18 cellular contexts compared by ENCODE assay signal in the genomic region with DNA sequence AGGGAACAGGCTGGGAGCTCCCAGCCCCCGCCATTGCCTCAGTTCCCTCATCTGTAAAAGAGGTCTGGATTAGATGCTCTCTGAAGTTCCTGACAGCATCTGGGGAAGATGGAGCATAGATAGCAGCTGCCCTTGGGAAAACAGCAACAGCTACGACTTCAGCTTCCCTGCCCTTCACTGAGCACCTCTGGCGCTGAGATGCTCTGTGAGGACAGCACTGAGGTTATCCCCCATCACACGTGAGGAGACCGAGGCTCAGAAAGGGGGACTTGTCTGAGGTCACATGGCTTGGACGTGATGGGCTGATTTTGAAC. TPM values are rescaled to one million over a fixed set of nuclear protein-coding genes. Genes with fewer than 3 reads are reported as not detected.
A peak's percentile ranks its signal among the peaks of the same experiment; 100 is the strongest.
DNase-seq lines count a peak whose midpoint lies in the region; ATAC-seq, FAIRE-seq and TF ChIP-seq lines count a peak whose summit lies in the region.
"Had no signal": no experiment of that assay in that cellular context is flagged by ENCODE, and none has a peak within 500 bp of the region (broad histone marks: within the 10 kb centered on the region; RNA-seq: fewer than 3 reads in every experiment).

No MANE protein-coding gene starts in this region.

- no peak overlapping the region for H3K27ac ChIP-seq in BLaER1 treated with 17β-estradiol and CSF1 and Interleukin-3, amounts not matched to agents 10 nM and 100 nM
- peak overlapping the region; percentile 8 for H3K27ac ChIP-seq in caudate nucleus (ENCODE audit: low read depth, low read length)
- H3K27ac ChIP-seq in osteoblast (ENCODE audit: low read depth, low read length) = no peak overlapping the region
- H3K27ac ChIP-seq: Peyer's patch, SJCRH30 had no signal

- peaks cover 28 to 48% (median 38%) of the 10 kb centered on the region in 10 experiments for H3K4me1 ChIP-seq in BLaER1 treated with 17β-estradiol and CSF1 and Interleukin-3, amounts not matched to agents 10 nM and 100 nM
- peaks cover 14% of the 10 kb centered on the region for H3K4me1 ChIP-seq in osteoblast (ENCODE audit: insufficient read depth, low read length)

- no peak for ATAC-seq in GM19328 (IDR thresholded peaks at IDR 0.05; ENCODE audit: unreplicated experiment)

- peak overlapping the region in 9 of 11 experiments; percentile 75 to 93 (median 79); a peak in 13 of 22 replicates for H3K4me2 ChIP-seq in BLaER1 treated with 17β-estradiol and CSF1 and Interleukin-3, amounts not matched to agents 10 nM and 100 nM
- no peak overlapping the region for H3K4me2 ChIP-seq in osteoblast (ENCODE audit: insufficient read depth, low read length)

- no peak overlapping the region for H2AFZ ChIP-seq in osteoblast (ENCODE audit: low read length)

- H3K36me3 ChIP-seq in BLaER1 treated with 17β-estradiol and CSF1 and Interleukin-3, amounts not matched to agents 10 nM and 100 nM = no peaks in the 10 kb centered on the region
- no peaks in the 10 kb centered on the region for H3K36me3 ChIP-seq in osteoblast (ENCODE audit: insufficient read depth, low read length)
- H3K36me3 ChIP-seq: Peyer's patch, SJCRH30 had no signal

- FAIRE-seq in HTR-8/SVneo (lab: Jason Lieb, UNC) (peak; percentile 54), D721Med (lab: Jason Lieb, UNC) (no peak)

- no peak for TF ChIP-seq CTCF in osteoblast (IDR thresholded peaks at IDR 0.05; ENCODE audit: extremely low read depth, low read depth, low read length)
- TF ChIP-seq CTCF in D721Med (IDR thresholded peaks at IDR 0.05; ENCODE audit: insufficient read depth, missing control alignments) = no peak

- no peak for DNase-seq in HTR-8/SVneo (ENCODE audit: insufficient read length, low spot score)
- no peak for DNase-seq in caudate nucleus (lab: John Stamatoyannopoulos, UW)
- DNase-seq in osteoblast (ENCODE audit: insufficient read length, low spot score, missing footprints) = peak; percentile 8
- no peak for DNase-seq in NCI-H2227 (lab: John Stamatoyannopoulos, UW; ENCODE audit: unreplicated experiment)
- no peak for DNase-seq in D721Med (ENCODE audit: insufficient read length, low spot score)
- DNase-seq: Calu3, DMS153, KBM-7, MM.1S, NCI-H2029 treated with DMSO at 0.1 percent for 48 hours, NCI-H2227 treated with DMSO at 0.1 percent for 48 hours, NCI-H510A, NCI-H69, Peyer's patch, SJCRH30, T-helper 1 cell had no signal

- no peak overlapping the region for H3K4me3 ChIP-seq in BLaER1 treated with 17β-estradiol and CSF1 and Interleukin-3, amounts not matched to agents 10 nM and 100 nM
- no peak overlapping the region for H3K4me3 ChIP-seq in osteoblast (ENCODE audit: insufficient read depth, low read length)
- H3K4me3 ChIP-seq: Peyer's patch, SJCRH30 had no signal

- H3K27me3 ChIP-seq in BLaER1 treated with 17β-estradiol and CSF1 and Interleukin-3, amounts not matched to agents 10 nM and 100 nM = no peaks in the 10 kb centered on the region
- H3K27me3 ChIP-seq in osteoblast (ENCODE audit: insufficient read depth, low read length) = no peaks in the 10 kb centered on the region
- H3K27me3 ChIP-seq: Peyer's patch, SJCRH30 had no signal

- H3K9ac ChIP-seq in BLaER1 treated with 17β-estradiol and CSF1 and Interleukin-3, amounts not matched to agents 10 nM and 100 nM = no peak overlapping the region

- no peaks in the 10 kb centered on the region; a peak in 1 of 22 replicates for H4K20me1 ChIP-seq in BLaER1 treated with 17β-estradiol and CSF1 and Interleukin-3, amounts not matched to agents 10 nM and 100 nM
- H4K20me1 ChIP-seq in osteoblast (ENCODE audit: insufficient read depth, low read length) = no peaks in the 10 kb centered on the region

- H3K79me2 ChIP-seq in osteoblast (ENCODE audit: insufficient read depth, low read length) = no peaks in the 10 kb centered on the region

- no peaks in the 10 kb centered on the region for H3K9me3 ChIP-seq in BLaER1 treated with 17β-estradiol and CSF1 and Interleukin-3, amounts not matched to agents 10 nM and 100 nM (replicated peaks in 1 of 11)
- no peaks in the 10 kb centered on the region for H3K9me3 ChIP-seq in osteoblast (ENCODE audit: low read depth, low read length)
- H3K9me3 ChIP-seq: Peyer's patch, SJCRH30 had no signal

RNA-seq across cellular contexts. Expression of gene RPL29, which starts 11.1 kb away (rescaled TPM):
- total RNA-seq in osteoblast = 824 and 862 TPM in 2 replicates

RNA-seq across cellular contexts. Expression of gene ACY1, which starts 23.4 kb away (rescaled TPM):
- total RNA-seq in osteoblast = 35.7 and 37.6 TPM in 2 replicates

RNA-seq across cellular contexts. Expression of gene ABHD14A, which starts 31.9 kb away (rescaled TPM):
- 16.5 and 18.8 TPM in 2 replicates for total RNA-seq in osteoblast

RNA-seq across cellular contexts. Expression of gene ABHD14B, which starts 32.9 kb away (rescaled TPM):
- 38.7 and 44.2 TPM in 2 replicates for total RNA-seq in osteoblast

RNA-seq across cellular contexts. Expression of gene PCBP4, which starts 39.5 kb away (rescaled TPM):
- total RNA-seq in osteoblast = 19.7 and 22.4 TPM in 2 replicates
